8 cellular contexts compared by ENCODE assay signal in genomic region chr14:70907172-70907995, GRCh38. TPM values are rescaled to one million over a fixed set of nuclear protein-coding genes. Genes with fewer than 3 reads are reported as not detected.
DNase-seq lines count a peak whose midpoint lies in the region; ATAC-seq and TF ChIP-seq lines count a peak whose summit lies in the region.

PCNX1 (plus strand) TSS chr14:70907459; CDS start chr14:70907851, 392 bp downstream.

- ATAC-seq in HG02678 (IDR thresholded peaks at IDR 0.05; ENCODE audit: unreplicated experiment), result peak; percentile 78
- peak; percentile 86 to 91 for ATAC-seq in left cardiac atrium

- DNase-seq in NCI-H128 (lab: John Stamatoyannopoulos, UW; ENCODE audit: unreplicated experiment) (peak; percentile 52), T-helper 1 cell (peak; percentile 79 to 88 (median 86)), adrenal gland (peak; percentile 87 to 91 (median 90)), left cardiac atrium (peak; percentile 90), prostate gland (ENCODE audit: low spot score) (peak; percentile 84), ureter (ENCODE audit: low spot score) (peak; percentile 89)

- H3K4me3 ChIP-seq in GM12875 (ENCODE audit: low read depth, low read length) (peak within 1 kb of the TSS; percentile 95), adrenal gland (peak within 1 kb of the TSS; percentile 33 to 94 (median 81)), prostate gland (peak within 1 kb of the TSS; percentile 81 to 85)

- H3K36me3 ChIP-seq in adrenal gland (replicated peaks in 1 of 2) (no peaks in the 10 kb centered on the region), prostate gland (no peaks in the 10 kb centered on the region)

- TF ChIP-seq POLR2A in adrenal gland (IDR thresholded peaks at IDR 0.05), result peak; percentile 71 to 82
- peak; percentile 32 for TF ChIP-seq POLR2A in prostate gland (IDR thresholded peaks at IDR 0.05)

- H3K27me3 ChIP-seq in adrenal gland, result no peaks in the 10 kb centered on the region
- no peaks in the 10 kb centered on the region for H3K27me3 ChIP-seq in prostate gland (replicated peaks; ENCODE audit: insufficient read depth)

- intact Hi-C loops in adrenal gland (cut with DNase I), result loop anchor here (5.0 to 10.0 kb wide), 2 partner anchors 65 to 67 kb away; no protein-coding TSS in a partner anchor
- intact Hi-C loops in left cardiac atrium (cut with DNase I), result loop anchor here (5.0 to 10.0 kb wide), 3 partner anchors 50 to 65 kb away; no protein-coding TSS in a partner anchor
- intact Hi-C loops in prostate gland (cut with DNase I), result loop anchor here (5.0 kb wide), 1 partner anchor 65 kb away; no protein-coding TSS in a partner anchor

- H3K9me3 ChIP-seq in adrenal gland (replicated peaks in 1 of 3), result no peaks in the 10 kb centered on the region
- no peaks in the 10 kb centered on the region for H3K9me3 ChIP-seq in prostate gland

- 0 to 7% (median 1%) methylated on average over 2 to 101 of the region's 101 CpGs for WGBS in adrenal gland, 4 donors
- under 1% methylated on average over 46 of the region's 101 CpGs for WGBS in prostate gland

- TF ChIP-seq CTCF in GM12875 (IDR thresholded peaks at IDR 0.05; ENCODE audit: borderline replicate concordance, insufficient read depth, low read depth, low read length) (peak; percentile 93), adrenal gland (IDR thresholded peaks at IDR 0.05) (peak; percentile 39 to 91 (median 74)), prostate gland (IDR thresholded peaks at IDR 0.05) (peak; percentile 65 to 92 (median 81))

- H3K4me1 ChIP-seq in adrenal gland (replicated peaks in 1 of 2), result peaks cover 28 to 62% of the 10 kb centered on the region in 2 donors
- no peaks in the 10 kb centered on the region for H3K4me1 ChIP-seq in prostate gland (replicated peaks)

- peak within 1 kb of the TSS; percentile 85 to 99 (median 97) for H3K27ac ChIP-seq in adrenal gland
- peak within 1 kb of the TSS; percentile 92 to 93 for H3K27ac ChIP-seq in prostate gland

RNA-seq across cellular contexts. Expression of gene PCNX1, which starts in this region (rescaled TPM):
- total RNA-seq in adrenal gland (100 to 1,000 TPM in 5 of 8 donors, 10 to 100 TPM in 3; 84.1 to 196 (median 118) TPM), left cardiac atrium (10 to 100 TPM; 31.0 to 44.1 TPM), prostate gland (10 to 100 TPM; 24.5 to 66.5 TPM), ureter (73.3 TPM)
- 10 to 100 TPM; 11.3 to 97.8 (median 15.2) TPM for polyA plus RNA-seq in adrenal gland

Comparison
In these comparisons a context has a peak if more than half of its experiments do, and no peak if none do; other contexts are left out.
1. Peak in every context shown above with its lines: DNase-seq, ATAC-seq, H3K4me3 ChIP-seq and H3K27ac ChIP-seq.